10 cellular contexts compared by ENCODE assay signal in the genomic region with DNA sequence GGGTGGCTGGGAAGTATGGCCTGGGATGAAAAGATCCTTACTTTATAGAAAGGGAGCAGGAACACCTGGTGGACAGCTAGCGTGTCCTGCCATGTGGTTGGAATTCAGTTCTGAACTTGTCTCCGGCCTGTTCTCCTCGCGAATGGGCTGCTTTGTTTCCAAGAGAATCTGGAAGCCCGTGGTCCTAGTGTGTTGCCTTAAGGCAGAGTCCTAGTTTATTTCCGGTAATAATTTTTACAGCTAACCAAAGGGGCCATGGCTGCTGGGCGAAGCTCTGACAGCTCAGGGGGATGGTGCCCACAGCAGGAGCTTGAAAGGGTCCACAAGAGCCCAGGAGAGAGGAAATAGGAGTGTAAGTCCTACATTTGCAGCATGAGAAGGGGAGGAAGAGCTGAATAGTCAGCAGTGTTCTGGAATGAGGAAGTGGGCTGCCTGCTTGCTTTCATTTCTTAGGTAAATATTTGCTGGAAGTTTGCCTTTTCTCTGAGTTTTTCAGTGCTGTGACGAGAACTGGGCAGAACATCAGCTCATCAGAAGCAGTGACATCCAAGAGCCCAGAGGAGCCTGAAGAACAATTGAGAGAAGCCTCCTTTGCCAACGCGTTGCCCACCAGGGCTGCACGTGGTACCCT. TPM values are rescaled to one million over a fixed set of nuclear protein-coding genes. Genes with fewer than 3 reads are reported as not detected.
DNase-seq lines count a peak whose midpoint lies in the region; ATAC-seq and TF ChIP-seq lines count a peak whose summit lies in the region.
"Had no signal": no experiment of that assay in that cellular context is flagged by ENCODE, and none has a peak within 500 bp of the region (broad histone marks: within the 10 kb centered on the region; RNA-seq: fewer than 3 reads in every experiment).

No MANE protein-coding gene starts in this region.

- H3K4me1 Mint-ChIP-seq in T-cell (peaks cover 0 to 5% (median 4%) of the 10 kb centered on the region in 3 donors), endothelial cell (ENCODE audit: unreplicated experiment) (peaks cover 27% of the 10 kb centered on the region)

- H3K27ac Mint-ChIP-seq in T-cell = no peak overlapping the region
- no peak overlapping the region for H3K27ac Mint-ChIP-seq in endothelial cell (ENCODE audit: unreplicated experiment)
- H3K27ac Mint-ChIP-seq: naive thymus-derived CD4-positive, alpha-beta T cell had no signal

- ATAC-seq in T-cell (replicated peaks in 1 of 4) (no peak), Right ventricle myocardium inferior (no peak), GM21390 (IDR thresholded peaks at IDR 0.05; ENCODE audit: unreplicated experiment) (no peak)
- ATAC-seq: naive thymus-derived CD4-positive, alpha-beta T cell had no signal

- DNase-seq in Daoy (ENCODE audit: low read depth) (peak; percentile 44), HK-2 (ENCODE audit: unreplicated experiment) (peak; percentile 6), astrocyte of the hippocampus (ENCODE audit: low read depth, low spot score) (peak; percentile 74), mucosa of gallbladder (ENCODE audit: low spot score) (peak; percentile 51), T-cell (no peak), Right ventricle myocardium inferior (ENCODE audit: missing footprints) (no peak), endothelial cell (ENCODE audit: low spot score) (no peak)
- DNase-seq: naive thymus-derived CD4-positive, alpha-beta T cell; NCI-H526 treated with DMSO at 0.1 percent for 48 hours had no signal

- no peak overlapping the region for H3K4me3 Mint-ChIP-seq in T-cell
- no peak overlapping the region for H3K4me3 Mint-ChIP-seq in endothelial cell (ENCODE audit: unreplicated experiment)
- H3K4me3 Mint-ChIP-seq: naive thymus-derived CD4-positive, alpha-beta T cell had no signal

- intact Hi-C loops in Right ventricle myocardium inferior (cut with DNase I) = no loop called here

- no peaks in the 10 kb centered on the region for H3K9me3 Mint-ChIP-seq in T-cell
- H3K9me3 Mint-ChIP-seq in endothelial cell (ENCODE audit: unreplicated experiment) = no peaks in the 10 kb centered on the region

- H3K36me3 Mint-ChIP-seq in T-cell (no peaks in the 10 kb centered on the region), endothelial cell (ENCODE audit: low read depth, unreplicated experiment) (no peaks in the 10 kb centered on the region)
- H3K36me3 Mint-ChIP-seq: naive thymus-derived CD4-positive, alpha-beta T cell had no signal

- no peak for TF ChIP-seq CTCF in endothelial cell (IDR thresholded peaks at IDR 0.05; ENCODE audit: unreplicated experiment)

- CTCF ChIA-PET in T-cell (lab: Charles Lee) = interaction anchor here in 1 of 2 donors (0.6 kb wide), 1 partner anchor 521 kb away, joined by 3 read pairs; no protein-coding TSS in a partner anchor

- H3K27me3 Mint-ChIP-seq in T-cell = peaks cover 10% of the 10 kb centered on the region in 2 donors
- H3K27me3 Mint-ChIP-seq in endothelial cell (ENCODE audit: unreplicated experiment) = peaks cover 12% of the 10 kb centered on the region

- POLR2A ChIA-PET in T-cell (lab: Charles Lee) = no interaction called here

RNA-seq across cellular contexts. Expression of a gene that starts 13.1 kb away (rescaled TPM):
- 28.8 and 29.9 TPM in 2 replicates for total RNA-seq in Daoy (2014; rRNA removed; shearing (Covaris generic))
- total RNA-seq in mucosa of gallbladder (6.3 TPM), T-cell (not detected), Right ventricle myocardium inferior (not detected), endothelial cell (ENCODE audit: unreplicated experiment) (9.1 TPM)
- total RNA-seq: naive thymus-derived CD4-positive, alpha-beta T cell had no signal

RNA-seq across cellular contexts. Expression of a gene that starts 44.8 kb away (rescaled TPM):
- 23.9 and 28.8 TPM in 2 replicates for total RNA-seq in Daoy (2014; rRNA removed; shearing (Covaris generic))
- total RNA-seq in mucosa of gallbladder (146 TPM), T-cell (1 to 10 TPM; 2.0 to 8.2 (median 5.2) TPM), Right ventricle myocardium inferior (18.4 TPM), endothelial cell (ENCODE audit: unreplicated experiment) (18.7 TPM)

Comparison
In these comparisons a context has a peak if more than half of its experiments do, and no peak if none do; other contexts are left out.
1. DNase-seq: peak in Daoy (single experiment), HK-2 (single experiment), astrocyte of the hippocampus (single experiment) and mucosa of gallbladder (single experiment); none in T-cell (0 of 34), Right ventricle myocardium inferior (single experiment) and endothelial cell (single experiment).